13 cellular contexts compared by ENCODE assay signal in genomic region chr1:150881331-150882070, GRCh38. TPM values are rescaled to one million over a fixed set of nuclear protein-coding genes. Genes with fewer than 3 reads are reported as not detected.
A peak's percentile ranks its signal among the peaks of the same experiment; 100 is the strongest.
DNase-seq lines count a peak whose midpoint lies in the region; ATAC-seq and TF ChIP-seq lines count a peak whose summit lies in the region.
"Had no signal": no experiment of that assay in that cellular context is flagged by ENCODE, and none has a peak within 500 bp of the region (broad histone marks: within the 10 kb centered on the region; RNA-seq: fewer than 3 reads in every experiment).

No MANE protein-coding gene starts in this region.

- H3K4me3 ChIP-seq in GM23248 (peak overlapping the region; percentile 59), gastroesophageal sphincter (no peak overlapping the region), skeletal muscle satellite cell (ENCODE audit: low read length) (peak overlapping the region; percentile 33)

- DNase-seq in GM23248, result peak; percentile 94
- DNase-seq in SK-MEL-5 (ENCODE audit: low read depth, low spot score), result peak; percentile 32
- no peak for DNase-seq in T-helper 17 cell
- no peak for DNase-seq in GM10266 (ENCODE audit: extremely low spot score)
- no peak for DNase-seq in cerebellar nuclear complex (lab: John Stamatoyannopoulos, UW)
- no peak for DNase-seq in NCI-H128 (lab: John Stamatoyannopoulos, UW; ENCODE audit: unreplicated experiment)
- DNase-seq: GDM1, NCI-H187, nucleus accumbens had no signal

- H3K4me2 ChIP-seq in GM23248 (ENCODE audit: unreplicated experiment) (peak overlapping the region; percentile 86), skeletal muscle satellite cell (ENCODE audit: low read length) (peak overlapping the region; percentile 67)

- TF ChIP-seq CTCF in gastroesophageal sphincter (IDR thresholded peaks at IDR 0.05) (no peak), GM10266 (IDR thresholded peaks at IDR 0.05; ENCODE audit: control insufficient read depth, insufficient read depth, low read depth, missing control alignments) (no peak)

- TF ChIP-seq EP300 in gastroesophageal sphincter (IDR thresholded peaks at IDR 0.05), result no peak

- H3K4me1 Mint-ChIP-seq in T-helper 17 cell, result peaks cover 5% of the 10 kb centered on the region

- no peak overlapping the region for H3K27ac Mint-ChIP-seq in T-helper 17 cell
- H3K27ac Mint-ChIP-seq: activated T-helper 2 cell treated with anti-CD3 and anti-CD28 coated beads, Interferon-gamma antibody, Interleukin-2, Interleukin-4, amounts not matched to agents 10 μg/mL and 5 μg/mL and 100 μg/mL, durations not matched to agents 14 hours and 24 hours and 36 hours had no signal

- peaks cover 10% of the 10 kb centered on the region for H3K27me3 Mint-ChIP-seq in T-helper 17 cell

- H3K9ac ChIP-seq in GM23248, result peak overlapping the region; percentile 60
- H3K9ac ChIP-seq in skeletal muscle satellite cell (ENCODE audit: low read depth, low read length), result peak overlapping the region; percentile 39

- H3K9me2 ChIP-seq in GM23248 (ENCODE audit: insufficient read depth), result no peaks in the 10 kb centered on the region

- no peak for TF ChIP-seq POLR2A in gastroesophageal sphincter (IDR thresholded peaks at IDR 0.05)

- H3K27ac ChIP-seq in GM23248, result peak overlapping the region; percentile 92
- peak overlapping the region in 3 of 4 donors; percentile 66 to 75 (median 71) for H3K27ac ChIP-seq in gastroesophageal sphincter

- peak; percentile 76 for ATAC-seq in gastroesophageal sphincter
- ATAC-seq in T-helper 17 cell, result no peak

- H3K27me3 ChIP-seq in GM23248 (replicated peaks; ENCODE audit: insufficient read depth) (no peaks in the 10 kb centered on the region), gastroesophageal sphincter (no peaks in the 10 kb centered on the region), skeletal muscle satellite cell (ENCODE audit: control insufficient read depth, insufficient read depth, low read length) (no peaks in the 10 kb centered on the region)

- peaks cover 31% of the 10 kb centered on the region for H3F3A ChIP-seq in GM23248 (ENCODE audit: insufficient read depth)

- WGBS in GM23248 (ENCODE audit: low coverage in 1 of 2, low lambda C conversion rate in 2 of 2, missing lambda C conversion rate in 2 of 2), 2 experiments, result 0 to 2% methylated on average over 2 of the region's 2 CpGs
- WGBS in gastroesophageal sphincter (ENCODE audit: low coverage in 1 of 2), 2 donors, result 63 to 71% methylated on average over 2 of the region's 2 CpGs

- in situ Hi-C loops in GM23248 (cut with MboI), result no loop called here
- in situ Hi-C loops in SK-MEL-5 (cut with HindIII; ENCODE audit: low pct_unique_long_range_greater_than_20kb, low sequenced_read_pairs), result no loop called here

- no peak overlapping the region for H3K4me3 Mint-ChIP-seq in T-helper 17 cell

- H3K79me2 ChIP-seq in GM23248 (ENCODE audit: insufficient read depth), result no peaks in the 10 kb centered on the region

- no peaks in the 10 kb centered on the region for H3K36me3 Mint-ChIP-seq in T-helper 17 cell (ENCODE audit: low read depth)

- peaks cover 32% of the 10 kb centered on the region for H3K4me1 ChIP-seq in GM23248 (ENCODE audit: insufficient read depth)
- peaks cover 0 to 6% (median 0%) of the 10 kb centered on the region in 3 donors for H3K4me1 ChIP-seq in gastroesophageal sphincter
- peaks cover 22% of the 10 kb centered on the region for H3K4me1 ChIP-seq in skeletal muscle satellite cell (ENCODE audit: control insufficient read depth, insufficient read depth, low read length)

- H2AFZ ChIP-seq in GM23248, result peak overlapping the region; percentile 82

- H3K36me3 ChIP-seq in GM23248 (ENCODE audit: low read depth), result no peaks in the 10 kb centered on the region
- H3K36me3 ChIP-seq in gastroesophageal sphincter, result no peaks in the 10 kb centered on the region
- H3K36me3 ChIP-seq in skeletal muscle satellite cell (ENCODE audit: insufficient read depth, low read length), result no peaks in the 10 kb centered on the region

- H4K20me1 ChIP-seq in GM23248 (ENCODE audit: insufficient read depth), result no peaks in the 10 kb centered on the region

- no peaks in the 10 kb centered on the region for H3K9me3 ChIP-seq in GM23248 (ENCODE audit: low read depth)
- no peaks in the 10 kb centered on the region for H3K9me3 ChIP-seq in gastroesophageal sphincter
- no peaks in the 10 kb centered on the region for H3K9me3 ChIP-seq in skeletal muscle satellite cell (replicated peaks; ENCODE audit: low read length)
- no peaks in the 10 kb centered on the region for H3K9me3 ChIP-seq in T-helper 17 cell (ENCODE audit: control insufficient read depth, low read length, poor library complexity, severe bottlenecking)

RNA-seq across cellular contexts. Expression of gene ARNT, which starts 5.1 kb away (rescaled TPM):
- 31.0 and 34.7 TPM in 2 replicates for total RNA-seq in GM23248 (2014; rRNA removed; shearing (Covaris generic))
- 30.9 and 32.8 TPM in 2 replicates for polyA plus RNA-seq in GM23248 (2016; fragmentation: Nextera tagmentation; extraction: Ambion mirVana)
- total RNA-seq in SK-MEL-5 (2014; rRNA removed; shearing (Covaris generic)), result 21.6 and 21.9 TPM in 2 replicates
- polyA plus RNA-seq in SK-MEL-5 (2015; cell fraction: cytosol; rRNA removed), result 22.9 and 23.9 TPM in 2 replicates
- polyA plus RNA-seq in SK-MEL-5 (2015; cell fraction: nucleus; rRNA removed), result 29.0 and 39.9 TPM in 2 replicates
- total RNA-seq in gastroesophageal sphincter, result 10 to 100 TPM; 43.2 to 53.2 (median 50.2) TPM
- total RNA-seq in skeletal muscle satellite cell (2012; rRNA removed), result 30.8 and 37.5 TPM in 2 replicates
- total RNA-seq in T-helper 17 cell, result 10 to 100 TPM; 27.3 to 32.3 TPM

RNA-seq across cellular contexts. Expression of gene CTXND2, which starts 5.4 kb away (rescaled TPM):
- not detected in 2 replicates for total RNA-seq in GM23248 (2014; rRNA removed; shearing (Covaris generic))
- polyA plus RNA-seq in GM23248 (2016; fragmentation: Nextera tagmentation; extraction: Ambion mirVana), result not detected in 2 replicates
- total RNA-seq in SK-MEL-5 (2014; rRNA removed; shearing (Covaris generic)), result not detected in 2 replicates
- not detected in 2 replicates for polyA plus RNA-seq in SK-MEL-5 (2015; cell fraction: cytosol; rRNA removed)
- polyA plus RNA-seq in SK-MEL-5 (2015; cell fraction: nucleus; rRNA removed), result not detected in 2 replicates
- total RNA-seq in gastroesophageal sphincter (not detected), T-helper 17 cell (not detected)
- total RNA-seq in skeletal muscle satellite cell (2012; rRNA removed), result not detected in 2 replicates
- total RNA-seq: activated T-helper 2 cell treated with anti-CD3 and anti-CD28 coated beads, Interferon-gamma antibody, Interleukin-2, Interleukin-4, amounts not matched to agents 10 μg/mL and 5 μg/mL and 100 μg/mL, durations not matched to agents 14 hours and 24 hours and 36 hours; T-helper 2 cell treated with Interferon-gamma antibody and Interleukin-4, amounts not matched to agents 100 ng/mL and 5 ng/mL, for 36 hours had no signal

RNA-seq across cellular contexts. Expression of gene SETDB1, which starts 44.7 kb away (rescaled TPM):
- total RNA-seq in GM23248 (2014; rRNA removed; shearing (Covaris generic)), result 21.4 and 30.2 TPM in 2 replicates
- 9.7 and 10.2 TPM in 2 replicates for polyA plus RNA-seq in GM23248 (2016; fragmentation: Nextera tagmentation; extraction: Ambion mirVana)
- total RNA-seq in SK-MEL-5 (2014; rRNA removed; shearing (Covaris generic)), result 46.9 and 49.3 TPM in 2 replicates
- polyA plus RNA-seq in SK-MEL-5 (2015; cell fraction: cytosol; rRNA removed), result 26.4 and 44.5 TPM in 2 replicates
- polyA plus RNA-seq in SK-MEL-5 (2015; cell fraction: nucleus; rRNA removed), result 116 and 150 TPM in 2 replicates
- total RNA-seq in gastroesophageal sphincter, result 10 to 100 TPM; 21.9 to 32.2 (median 28.7) TPM
- 30.4 and 31.5 TPM in 2 replicates for total RNA-seq in skeletal muscle satellite cell (2012; rRNA removed)
- total RNA-seq in T-helper 17 cell, result 10 to 100 TPM; 44.0 to 51.0 TPM

Comparison
In these comparisons a context has a peak if more than half of its experiments do, and no peak if none do; other contexts are left out.
1. DNase-seq: peak in GM23248 (single experiment) and SK-MEL-5 (single experiment); none in T-helper 17 cell (0 of 3), GM10266 (single experiment), cerebellar nuclear complex (0 of 2) and NCI-H128 (single experiment).
2. H3K4me3 ChIP-seq: peak in GM23248 (single experiment) and skeletal muscle satellite cell (single experiment); none in gastroesophageal sphincter (0 of 2).